ENCODE assay signal across 17 cellular contexts in genomic region chr6:116314878-116315277, GRCh38. TPM values are rescaled to one million over a fixed set of nuclear protein-coding genes. Genes with fewer than 3 reads are reported as not detected.
DNase-seq lines count a peak whose midpoint lies in the region; ATAC-seq and TF ChIP-seq lines count a peak whose summit lies in the region.
"Had no signal": no experiment of that assay in that cellular context is flagged by ENCODE, and none has a peak within 500 bp of the region (broad histone marks: within the 10 kb centered on the region; RNA-seq: fewer than 3 reads in every experiment).

No MANE protein-coding gene starts in this region.

- H3K4me3 ChIP-seq in lower lobe of right lung = no peak overlapping the region
- no peak overlapping the region for H3K4me3 ChIP-seq in gastrocnemius medialis
- H3K4me3 ChIP-seq: cardiac muscle cell, prostate gland had no signal

- no peak for TF ChIP-seq CTCF in GM13976 (IDR thresholded peaks at IDR 0.05; ENCODE audit: borderline replicate concordance, control extremely low read depth, extremely low read depth, insufficient read depth, missing control alignments)
- no peak for TF ChIP-seq CTCF in lower lobe of right lung (IDR thresholded peaks at IDR 0.05)
- no peak for TF ChIP-seq CTCF in glutamatergic neuron (IDR thresholded peaks at IDR 0.05; ENCODE audit: partially characterized antibody, unreplicated experiment)
- no peak for TF ChIP-seq CTCF in gastrocnemius medialis (IDR thresholded peaks at IDR 0.05 in 4 of 5, conservative IDR thresholded peaks at IDR 0.05 in 1 of 5)

- H3K36me3 Mint-ChIP-seq in glutamatergic neuron (ENCODE audit: unreplicated experiment) = no peaks in the 10 kb centered on the region

- TF ChIP-seq POLR2A in gastrocnemius medialis (IDR thresholded peaks at IDR 0.05) = no peak

- in situ Hi-C loops in GM13976 (cut with MboI; ENCODE audit: low sequenced_read_pairs, unreplicated experiment) = no loop called here
- in situ Hi-C loops in gastrocnemius medialis (cut with MboI; ENCODE audit: low sequenced_read_pairs in 4 of 4) = no loop called here

- H3K36me3 ChIP-seq in lower lobe of right lung (no peaks in the 10 kb centered on the region), gastrocnemius medialis (no peaks in the 10 kb centered on the region)
- H3K36me3 ChIP-seq: cardiac muscle cell, prostate gland had no signal

- no peak overlapping the region for H3K27ac Mint-ChIP-seq in glutamatergic neuron (ENCODE audit: unreplicated experiment)
- H3K27ac Mint-ChIP-seq: CD4-positive, alpha-beta T cell; stimulated activated naive CD8-positive, alpha-beta T cell treated with anti-CD3 and anti-CD28 coated beads, Interleukin-15, amount 100 ng/mL, for 72 hours had no signal

- H3K9me3 ChIP-seq in lower lobe of right lung (no peaks in the 10 kb centered on the region), gastrocnemius medialis (no peaks in the 10 kb centered on the region)
- H3K9me3 ChIP-seq: prostate gland had no signal

- no peaks in the 10 kb centered on the region for H3K9me3 Mint-ChIP-seq in glutamatergic neuron (ENCODE audit: unreplicated experiment)
- H3K9me3 Mint-ChIP-seq: CD4-positive, alpha-beta T cell had no signal

- H3K4me1 ChIP-seq in lower lobe of right lung (no peaks in the 10 kb centered on the region), gastrocnemius medialis (peaks cover 3% of the 10 kb centered on the region in 2 donors)

- intact Hi-C loops in lower lobe of right lung (cut with DNase I) (no loop called here), gastrocnemius medialis (cut with DNase I; ENCODE audit: low total_unique reads) (no loop called here)

- ATAC-seq in HG02610 (IDR thresholded peaks at IDR 0.05; ENCODE audit: unreplicated experiment) = peak; percentile 82
- peak; percentile 63 to 72 for ATAC-seq in lower lobe of right lung
- ATAC-seq in gastrocnemius medialis = no peak
- ATAC-seq: esophagus mucosa; SK-N-SH treated with all-trans-retinoic acid at 6 μM for 48 hours; stimulated activated naive CD8-positive, alpha-beta T cell treated with anti-CD3 and anti-CD28 coated beads, Interleukin-15, amount 100 ng/mL, for 72 hours had no signal

- no peaks in the 10 kb centered on the region for H3K27me3 Mint-ChIP-seq in glutamatergic neuron (ENCODE audit: unreplicated experiment)
- H3K27me3 Mint-ChIP-seq: CD4-positive, alpha-beta T cell; stimulated activated naive CD8-positive, alpha-beta T cell treated with anti-CD3 and anti-CD28 coated beads, Interleukin-15, amount 100 ng/mL, for 72 hours had no signal

- no peak overlapping the region for H3K4me3 Mint-ChIP-seq in glutamatergic neuron (ENCODE audit: unreplicated experiment)
- H3K4me3 Mint-ChIP-seq: CD4-positive, alpha-beta T cell; stimulated activated naive CD8-positive, alpha-beta T cell treated with anti-CD3 and anti-CD28 coated beads, Interleukin-15, amount 100 ng/mL, for 72 hours had no signal

- no peaks in the 10 kb centered on the region for H3K4me1 Mint-ChIP-seq in glutamatergic neuron (ENCODE audit: low read depth, unreplicated experiment)
- H3K4me1 Mint-ChIP-seq: stimulated activated naive CD8-positive, alpha-beta T cell treated with anti-CD3 and anti-CD28 coated beads, Interleukin-15, amount 100 ng/mL, for 72 hours had no signal

- H3K27me3 ChIP-seq in lower lobe of right lung (ENCODE audit: low read depth) (no peaks in the 10 kb centered on the region), gastrocnemius medialis (no peaks in the 10 kb centered on the region)
- H3K27me3 ChIP-seq: cardiac muscle cell had no signal

- DNase-seq in GM13976 (ENCODE audit: low spot score) (peak; percentile 17), NOMO-1 treated with DMSO at 0.1 percent for 48 hours (lab: John Stamatoyannopoulos, UW; ENCODE audit: unreplicated experiment) (peak; percentile 72), lower lobe of right lung (no peak), NCI-H1417 (lab: John Stamatoyannopoulos, UW) (no peak), NK-92 (lab: John Stamatoyannopoulos, UW; ENCODE audit: unreplicated experiment) (no peak), glutamatergic neuron (no peak), gastrocnemius medialis (no peak)
- DNase-seq: CD4-positive, alpha-beta T cell; mammary epithelial cell; NCI-H1417 treated with DMSO at 0.1 percent for 48 hours; stimulated activated CD4-positive, alpha-beta T cell treated with anti-CD3 and anti-CD28 coated beads, Interleukin-2, amount 100 ng/mL, for 48 hours; stimulated activated naive CD8-positive, alpha-beta T cell treated with anti-CD3 and anti-CD28 coated beads, Interleukin-15, amount 100 ng/mL, for 72 hours had no signal

- no peak overlapping the region for H3K27ac ChIP-seq in lower lobe of right lung
- H3K27ac ChIP-seq in gastrocnemius medialis = no peak overlapping the region
- H3K27ac ChIP-seq: cardiac muscle cell, prostate gland had no signal

RNA-seq across cellular contexts. Expression of gene TSPYL1, which starts 35.1 kb away (rescaled TPM):
- 72.7 TPM for total RNA-seq in lower lobe of right lung
- total RNA-seq in glutamatergic neuron (ENCODE audit: unreplicated experiment) = 63.3 TPM
- total RNA-seq in gastrocnemius medialis = 100 to 1,000 TPM in 1 of 4 donors, 10 to 100 TPM in 3; 74.2 to 160 (median 81.2) TPM

RNA-seq across cellular contexts. Expression of gene DSE, which starts 55.9 kb away (rescaled TPM):
- 59.7 TPM for total RNA-seq in lower lobe of right lung
- total RNA-seq in glutamatergic neuron (ENCODE audit: unreplicated experiment) = 12.0 TPM
- total RNA-seq in gastrocnemius medialis = 10 to 100 TPM in 3 of 4 donors, 1 to 10 TPM in 1; 9.6 to 14.8 (median 11.8) TPM

Comparison
In these comparisons a context has a peak if more than half of its experiments do, and no peak if none do; other contexts are left out.
1. DNase-seq: peak in GM13976 (single experiment) and NOMO-1 treated with DMSO at 0.1 percent for 48 hours (single experiment); none in lower lobe of right lung (single experiment), NCI-H1417 (0 of 3), NK-92 (single experiment), glutamatergic neuron (single experiment) and gastrocnemius medialis (0 of 2).
2. ATAC-seq: peak in HG02610 (single experiment) and lower lobe of right lung (2 of 2); none in gastrocnemius medialis (0 of 2).